Comparison of ENCODE assay signal across 13 cellular contexts in genomic region chr16:11546522-11547485, GRCh38. TPM values are rescaled to one million over a fixed set of nuclear protein-coding genes. Genes with fewer than 3 reads are reported as not detected.
DNase-seq lines count a peak whose midpoint lies in the region; ATAC-seq, FAIRE-seq and TF ChIP-seq lines count a peak whose summit lies in the region.
"Had no signal": no experiment of that assay in that cellular context is flagged by ENCODE, and none has a peak within 500 bp of the region (broad histone marks: within the 10 kb centered on the region; RNA-seq: fewer than 3 reads in every experiment).

No MANE protein-coding gene starts in this region.

- H3K4me3 Mint-ChIP-seq in memory B cell: no peak overlapping the region

- ATAC-seq in memory B cell (ENCODE audit: low read depth) (no peak), heart right ventricle (no peak)
- ATAC-seq: GM12878, left lobe of liver had no signal

- DNase-seq in left ventricle myocardium inferior (no peak), cardiac septum (ENCODE audit: low spot score) (no peak), bronchial epithelial cell (ENCODE audit: low read depth) (peak; percentile 55), memory B cell (ENCODE audit: low spot score in 2 of 2) (no peak), NCI-H2171 treated with DMSO at 0.1 percent for 48 hours (lab: John Stamatoyannopoulos, UW) (no peak), kidney glomerular epithelial cell (lab: John Stamatoyannopoulos, UW) (no peak), heart right ventricle (no peak)
- DNase-seq: activated effector memory CD4-positive, alpha-beta T cell treated with anti-CD3 and anti-CD28 coated beads, Interleukin-2, amount 50 U/mL, for 16 hours; WERI-Rb-1 had no signal

- TF ChIP-seq CTCF in left ventricle myocardium inferior (IDR thresholded peaks at IDR 0.05; ENCODE audit: borderline replicate concordance) (no peak), bronchial epithelial cell (IDR thresholded peaks at IDR 0.05; ENCODE audit: insufficient read depth, low read length, severe bottlenecking) (no peak), heart right ventricle (IDR thresholded peaks at IDR 0.05) (no peak)

- H3K27me3 ChIP-seq in left ventricle myocardium inferior (ENCODE audit: low read depth): no peaks in the 10 kb centered on the region
- no peaks in the 10 kb centered on the region for H3K27me3 ChIP-seq in bronchial epithelial cell (ENCODE audit: control insufficient read depth, insufficient read depth, low read length)
- no peaks in the 10 kb centered on the region for H3K27me3 ChIP-seq in heart right ventricle
- H3K27me3 ChIP-seq: BLaER1 had no signal

- H3K27ac Mint-ChIP-seq in memory B cell: peak overlapping the region; percentile 28

- FAIRE-seq in bronchial epithelial cell (lab: Jason Lieb, UNC): no peak
- FAIRE-seq: GM12878 had no signal

- peaks cover 7% of the 10 kb centered on the region for H3K9me3 ChIP-seq in left ventricle myocardium inferior (replicated peaks)
- peaks cover 0 to 8% (median 0%) of the 10 kb centered on the region in 11 donors for H3K9me3 ChIP-seq in heart right ventricle

- H3K9me3 Mint-ChIP-seq in memory B cell: peaks cover 2% of the 10 kb centered on the region

- WGBS in urinary bladder: 38% methylated on average over 12 of the region's 12 CpGs
- 73 to 78% methylated on average over 12 of the region's 12 CpGs for WGBS in heart right ventricle, 2 donors

- no peaks in the 10 kb centered on the region for H3K4me1 Mint-ChIP-seq in memory B cell

- peaks cover 23% of the 10 kb centered on the region for H3K36me3 Mint-ChIP-seq in memory B cell

- H3K36me3 ChIP-seq in left ventricle myocardium inferior (peaks cover 42% of the 10 kb centered on the region), bronchial epithelial cell (ENCODE audit: control insufficient read depth, insufficient read depth, low read length) (peaks cover 21% of the 10 kb centered on the region), urinary bladder (ENCODE audit: insufficient read depth) (peaks cover 8% of the 10 kb centered on the region), heart right ventricle (peaks cover 0 to 56% (median 26%) of the 10 kb centered on the region in 9 donors)

- intact Hi-C loops in left ventricle myocardium inferior (cut with micrococcal nuclease) (no loop called here), cardiac septum (cut with DNase I) (no loop called here), heart right ventricle (cut with DNase I) (no loop called here)

- H3K27ac ChIP-seq in left ventricle myocardium inferior (replicated peaks) (peak overlapping the region; percentile 4), urinary bladder (ENCODE audit: low read depth) (peak overlapping the region; percentile 2), heart right ventricle (no peak overlapping the region)
- H3K27ac ChIP-seq: BLaER1, WERI-Rb-1 had no signal

- no peak overlapping the region for H3K4me3 ChIP-seq in left ventricle myocardium inferior
- no peak overlapping the region for H3K4me3 ChIP-seq in bronchial epithelial cell (ENCODE audit: low read depth, low read length)
- no peak overlapping the region for H3K4me3 ChIP-seq in urinary bladder (ENCODE audit: low read depth, low read length)
- no peak overlapping the region for H3K4me3 ChIP-seq in heart right ventricle
- H3K4me3 ChIP-seq: BLaER1, GM12878 had no signal

- peaks cover 11% of the 10 kb centered on the region for H3K4me1 ChIP-seq in left ventricle myocardium inferior
- no peaks in the 10 kb centered on the region for H3K4me1 ChIP-seq in urinary bladder (ENCODE audit: insufficient read depth)
- H3K4me1 ChIP-seq in heart right ventricle: peaks cover 0 to 15% (median 2%) of the 10 kb centered on the region in 9 donors

- H3K27me3 Mint-ChIP-seq in memory B cell: no peaks in the 10 kb centered on the region

RNA-seq across cellular contexts. Expression of gene LITAF, which starts 39.9 kb away (rescaled TPM):
- total RNA-seq in left ventricle myocardium inferior (55.6 TPM), cardiac septum (40.5 TPM), bronchial epithelial cell (71.6 and 122 TPM in 2 replicates), urinary bladder (69.7 TPM), heart right ventricle (10 to 100 TPM; 29.5 to 96.9 (median 41.6) TPM)
- polyA plus RNA-seq in urinary bladder (120 TPM), heart right ventricle (10 to 100 TPM; 13.3 to 19.2 TPM)

Comparison
In these comparisons a context has a peak if more than half of its experiments do, and no peak if none do; other contexts are left out.
1. H3K27ac ChIP-seq: peak in left ventricle myocardium inferior (single experiment) and urinary bladder (single experiment); none in heart right ventricle (0 of 10).